ENCODE assay signal across 18 cellular contexts in genomic region chr10:593901-594457, GRCh38.
A peak's percentile ranks its signal among the peaks of the same experiment; 100 is the strongest.
DNase-seq lines count a peak whose midpoint lies in the region; ATAC-seq, FAIRE-seq and TF ChIP-seq lines count a peak whose summit lies in the region.
"Had no signal": no experiment of that assay in that cellular context is flagged by ENCODE, and none has a peak within 500 bp of the region (broad histone marks: within the 10 kb centered on the region; RNA-seq: fewer than 3 reads in every experiment).

No MANE protein-coding gene starts in this region.

- H3K36me3 Mint-ChIP-seq in nephron progenitor cell (ENCODE audit: low read depth), result peaks cover 10% of the 10 kb centered on the region
- H3K36me3 Mint-ChIP-seq: CD8-positive, alpha-beta T cell; natural killer cell had no signal

- H3K9ac ChIP-seq in liver (ENCODE audit: low read depth in 1 of 2, low read length in 2 of 2) (no peak overlapping the region), HepG2 (ENCODE audit: insufficient read depth, low read depth, low read length) (no peak overlapping the region)

- TF ChIP-seq CTCF in liver (IDR thresholded peaks at IDR 0.05; ENCODE audit: low read depth, low read length, missing input control) (no peak), HepG2 (CRISPR knock-in tag; IDR thresholded peaks at IDR 0.05) (no peak), fibroblast of villous mesenchyme (IDR thresholded peaks at IDR 0.05; ENCODE audit: insufficient read depth, low read depth, low read length) (no peak), nephron progenitor cell (IDR thresholded peaks at IDR 0.05) (no peak)

- no peaks in the 10 kb centered on the region for H3K79me2 ChIP-seq in HepG2 (ENCODE audit: insufficient read depth, low read length)

- POLR2A ChIA-PET in HepG2 (lab: Yijun Ruan, JAX), result no interaction called here

- DNase-seq in HepG2 (ENCODE audit: low spot score) (no peak), fibroblast of villous mesenchyme (ENCODE audit: low read depth) (peak; percentile 60), nephron progenitor cell (no peak), aorta (peak in 1 of 2 donors; percentile 84), middle frontal gyrus (ENCODE audit: extremely low spot score, low spot score) (no peak)
- DNase-seq: activated CD8-positive, alpha-beta memory T cell treated with anti-CD3 and anti-CD28 coated beads for 24 hours; CD8-positive, alpha-beta T cell; effector memory CD4-positive, alpha-beta T cell; natural killer cell; NK-92 treated with Interleukin-12 subunit alpha and Interleukin-12 subunit beta, amount 100 ng/mL, for 24 hours; stimulated activated naive CD8-positive, alpha-beta T cell treated with anti-CD3 and anti-CD28 coated beads, Interleukin-15, Interleukin-2, amounts not matched to agents 100 U/mL and 50 U/mL, for 24 hours had no signal

- FAIRE-seq in HepG2 (lab: Jason Lieb, UNC), result no peak
- FAIRE-seq: GM12891, TTC549 had no signal

- intact Hi-C loops in HepG2 (cut with micrococcal nuclease; ENCODE audit: unreplicated experiment) (no loop called here), aorta (cut with DNase I) (loop anchor here in 1 of 2 donors (10.0 kb wide), 1 partner anchor 191 kb away; no protein-coding TSS in a partner anchor)

- peaks cover 72% of the 10 kb centered on the region for H3K4me1 Mint-ChIP-seq in nephron progenitor cell
- H3K4me1 Mint-ChIP-seq: natural killer cell had no signal

- H3K4me1 ChIP-seq in liver (ENCODE audit: control insufficient read depth in 4 of 4, insufficient read depth in 4 of 4, low read length in 3 of 4) (peaks cover 0 to 5% (median 0%) of the 10 kb centered on the region in 4 donors), HepG2 (ENCODE audit: insufficient read depth, low read length) (no peaks in the 10 kb centered on the region), aorta (ENCODE audit: control insufficient read depth in 1 of 2, insufficient read depth in 2 of 2, low read length in 2 of 2) (no peaks in the 10 kb centered on the region)
- H3K4me1 ChIP-seq: breast epithelium had no signal

- BruUV-seq in HepG2 (replicated peaks; lab: Mats Ljungman, UMichigan), result no TSS peak

- TF ChIP-seq RAD21 in liver (IDR thresholded peaks at IDR 0.05), result peak in 1 of 2 donors; percentile 8
- no peak for TF ChIP-seq RAD21 in HepG2 (CRISPR knock-in tag; IDR thresholded peaks at IDR 0.05)

- in situ Hi-C loops in HepG2 (cut with HindIII; ENCODE audit: extremely low pct_ligation_motif_present, low pct_unique_long_range_greater_than_20kb), result no loop called here

- H3K36me3 ChIP-seq in liver (ENCODE audit: control insufficient read depth in 4 of 4, insufficient read depth in 3 of 4, low read depth in 1 of 4, low read length in 3 of 4), result no peaks in the 10 kb centered on the region
- H3K36me3 ChIP-seq in HepG2 (replicated peaks in 1 of 2; ENCODE audit: control insufficient read depth in 1 of 2, insufficient read depth in 2 of 2, low read length in 2 of 2), result no peaks in the 10 kb centered on the region
- no peaks in the 10 kb centered on the region for H3K36me3 ChIP-seq in aorta (ENCODE audit: control insufficient read depth in 1 of 2, insufficient read depth in 2 of 2, low read length in 1 of 2)
- H3K36me3 ChIP-seq: breast epithelium had no signal

- ATAC-seq in HepG2 (no peak), aorta (ENCODE audit: low FRiP score) (peak; percentile 36), HG03469 (IDR thresholded peaks at IDR 0.05; ENCODE audit: unreplicated experiment) (no peak), GM18907 (IDR thresholded peaks at IDR 0.05; ENCODE audit: unreplicated experiment) (no peak)
- ATAC-seq: CD8-positive, alpha-beta T cell; natural killer cell; stimulated activated naive CD8-positive, alpha-beta T cell treated with anti-CD3 and anti-CD28 coated beads, Interleukin-15, Interleukin-2, amounts not matched to agents 100 U/mL and 50 U/mL, for 24 hours had no signal

- TF ChIP-seq POLR2A in HepG2 (IDR thresholded peaks at IDR 0.05; ENCODE audit: insufficient read depth in 1 of 2, low read depth in 2 of 2, low read length in 2 of 2), result no peak

- WGBS in liver, result 55% methylated on average over 17 of the region's 17 CpGs
- WGBS in HepG2 (ENCODE audit: low lambda C conversion rate), result 82% methylated on average over 17 of the region's 17 CpGs
- 49 to 52% methylated on average over 17 of the region's 17 CpGs for WGBS in aorta, 2 donors

- H3K4me2 ChIP-seq in HepG2 (ENCODE audit: low read depth, low read length), result no peak overlapping the region

- no peaks in the 10 kb centered on the region for H3K9me3 ChIP-seq in liver (ENCODE audit: control insufficient read depth in 4 of 4, low read length in 3 of 4)
- no peaks in the 10 kb centered on the region for H3K9me3 ChIP-seq in HepG2 (ENCODE audit: low read length)
- H3K9me3 ChIP-seq in aorta (ENCODE audit: control insufficient read depth, low read length), result no peaks in the 10 kb centered on the region
- H3K9me3 ChIP-seq: breast epithelium had no signal

- TF ChIP-seq EP300 in HepG2 (IDR thresholded peaks at IDR 0.05; ENCODE audit: low read depth in 2 of 2, low read length in 2 of 2), result no peak
- no peak for TF ChIP-seq EP300 in HepG2 (CRISPR knock-in tag; IDR thresholded peaks at IDR 0.05; ENCODE audit: borderline replicate concordance)

- H3K27ac ChIP-seq in liver (ENCODE audit: low read depth in 1 of 2, low read length in 2 of 2), result no peak overlapping the region
- no peak overlapping the region for H3K27ac ChIP-seq in HepG2 (ENCODE audit: extremely low read length, insufficient read depth, low read length)
- H3K27ac ChIP-seq in aorta (ENCODE audit: low read depth in 1 of 2, low read length in 2 of 2), result no peak overlapping the region
- H3K27ac ChIP-seq: breast epithelium, skin epidermis had no signal

- peaks cover 3% of the 10 kb centered on the region for H3K27me3 Mint-ChIP-seq in nephron progenitor cell (ENCODE audit: low read depth, poor library complexity)

- H3K27ac Mint-ChIP-seq in nephron progenitor cell, result peak overlapping the region; percentile 57
- H3K27ac Mint-ChIP-seq: CD8-positive, alpha-beta T cell; natural killer cell had no signal

- H4K20me1 ChIP-seq in HepG2 (ENCODE audit: insufficient read depth, low read length), result no peaks in the 10 kb centered on the region

- no peak overlapping the region for H3K4me3 Mint-ChIP-seq in nephron progenitor cell
- H3K4me3 Mint-ChIP-seq: CD8-positive, alpha-beta T cell; natural killer cell had no signal

- H3K27me3 ChIP-seq in liver (ENCODE audit: control insufficient read depth in 4 of 4, insufficient read depth in 4 of 4, low read length in 3 of 4) (no peaks in the 10 kb centered on the region), HepG2 (ENCODE audit: control insufficient read depth in 1 of 2, insufficient read depth in 2 of 2, low read length in 2 of 2) (no peaks in the 10 kb centered on the region), aorta (ENCODE audit: control insufficient read depth in 1 of 2, insufficient read depth in 2 of 2, low read length in 1 of 2) (no peaks in the 10 kb centered on the region)
- H3K27me3 ChIP-seq: breast epithelium had no signal

- no peak overlapping the region for H3K4me3 ChIP-seq in liver (ENCODE audit: low read depth in 1 of 3, low read length in 3 of 3)
- H3K4me3 ChIP-seq in HepG2 (replicated peaks in 1 of 3; ENCODE audit: insufficient read depth in 1 of 3, low read depth in 2 of 3, low read length in 3 of 3), result no peak overlapping the region
- no peak overlapping the region for H3K4me3 ChIP-seq in fibroblast of villous mesenchyme (ENCODE audit: low read depth, low read length)
- no peak overlapping the region for H3K4me3 ChIP-seq in aorta (ENCODE audit: low read length in 2 of 2)
- H3K4me3 ChIP-seq: breast epithelium, skin epidermis had no signal

- CTCF ChIA-PET in HepG2 (lab: Yijun Ruan, JAX; ENCODE audit: low intra/inter-chr PET ratio, low total read pairs), result no interaction called here

- H3K9me3 Mint-ChIP-seq in nephron progenitor cell, result no peaks in the 10 kb centered on the region
- H3K9me3 Mint-ChIP-seq: CD8-positive, alpha-beta T cell; natural killer cell had no signal

- no peak overlapping the region for H2AFZ ChIP-seq in HepG2 (ENCODE audit: low read length)

TF ChIP-seq in liver, 16 proteins besides CTCF, POLR2A, EP300 and RAD21 (continues in another document):
- TF ChIP-seq YY1 (IDR thresholded peaks at IDR 0.05) (peak; percentile 96), EGR1 (IDR thresholded peaks at IDR 0.05; ENCODE audit: low read depth in 2 of 2) (no peak)

TF ChIP-seq in HepG2, 621 proteins besides CTCF, POLR2A, EP300 and RAD21:
- TF ChIP-seq ZNF512 (CRISPR knock-in tag; IDR thresholded peaks at IDR 0.05) (no peak), PLRG1 (conservative IDR thresholded peaks at IDR 0.05) (no peak), ZFYVE20 (CRISPR knock-in tag; IDR thresholded peaks at IDR 0.05; ENCODE audit: borderline replicate concordance, low read depth) (no peak), ZNF543 (CRISPR knock-in tag; IDR thresholded peaks at IDR 0.05) (no peak), MIER3 (CRISPR knock-in tag; IDR thresholded peaks at IDR 0.05; ENCODE audit: borderline replicate concordance) (no peak), CSRNP2 (CRISPR knock-in tag; conservative IDR thresholded peaks at IDR 0.05; ENCODE audit: low read depth) (no peak)
